In the genomic region with DNA sequence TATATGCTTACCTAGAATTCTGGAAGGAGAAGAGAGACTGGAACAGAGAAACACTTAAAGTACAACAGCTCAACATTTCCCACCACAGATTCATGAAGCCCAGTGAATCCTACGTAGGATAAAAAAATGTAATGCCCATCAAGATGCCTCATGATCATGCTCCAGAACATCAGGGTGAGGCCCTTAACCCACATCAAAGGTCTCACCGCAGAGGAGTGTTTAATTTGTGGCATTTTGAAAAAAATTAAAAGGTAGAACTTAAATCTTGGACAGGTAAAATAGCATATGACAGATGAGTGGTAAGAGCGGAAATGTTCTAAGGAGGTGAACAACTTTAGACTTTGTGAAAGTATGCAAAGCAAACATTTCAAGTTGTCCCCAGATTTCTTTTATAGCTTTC, we compare ENCODE assay signal across 23 cellular contexts. TPM values are rescaled to one million over a fixed set of nuclear protein-coding genes. Genes with fewer than 3 reads are reported as not detected.
DNase-seq lines count a peak whose midpoint lies in the region; ATAC-seq, FAIRE-seq and TF ChIP-seq lines count a peak whose summit lies in the region.
"Had no signal": no experiment of that assay in that cellular context is flagged by ENCODE, and none has a peak within 500 bp of the region (broad histone marks: within the 10 kb centered on the region; RNA-seq: fewer than 3 reads in every experiment).

No MANE protein-coding gene starts in this region.

- ATAC-seq in HCT116 (peak; percentile 67), GM12878 (no peak), lower lobe of right lung (peak; percentile 50 to 55), left ventricle myocardium superior (no peak)

- no peaks in the 10 kb centered on the region for H3K36me3 ChIP-seq in HCT116 (ENCODE audit: control insufficient read depth in 1 of 2, insufficient read depth in 2 of 2, low read length in 2 of 2)
- no peaks in the 10 kb centered on the region; a peak in 1 of 4 replicates for H3K36me3 ChIP-seq in GM12878 (ENCODE audit: control insufficient read depth in 2 of 2, insufficient read depth in 2 of 2, low read length in 1 of 2)
- H3K36me3 ChIP-seq in lower lobe of right lung: no peaks in the 10 kb centered on the region
- no peaks in the 10 kb centered on the region for H3K36me3 ChIP-seq in osteoblast (ENCODE audit: insufficient read depth, low read length)
- H3K36me3 ChIP-seq: BE2C had no signal

- H3K79me1 ChIP-seq in H9 (ENCODE audit: insufficient read depth, low read depth, low read length, poor library complexity, severe bottlenecking): no peaks in the 10 kb centered on the region

- no peak for TF ChIP-seq EP300 in GM12878 (IDR thresholded peaks at IDR 0.05; ENCODE audit: borderline replicate concordance in 1 of 2, control insufficient read depth in 1 of 2, low read depth in 2 of 2, low read length in 2 of 2)

- H3K79me2 ChIP-seq in HCT116 (ENCODE audit: insufficient read depth, low read length) (no peaks in the 10 kb centered on the region), GM12878 (ENCODE audit: control insufficient read depth, insufficient read depth, low read length) (no peaks in the 10 kb centered on the region), H9 (ENCODE audit: insufficient read depth, low read length) (no peaks in the 10 kb centered on the region), osteoblast (ENCODE audit: insufficient read depth, low read length) (no peaks in the 10 kb centered on the region)

- no peak overlapping the region for H2BK12ac ChIP-seq in H9 (ENCODE audit: insufficient read length, low read depth, low read length)

- 0 out of 4 replicates have a peak, but pooled peaks cover 0 to 3% of the 10 kb centered on the region in 2 experiments for H3K4me1 Mint-ChIP-seq in H9

- no peaks in the 10 kb centered on the region for H3K9me3 Mint-ChIP-seq in H9
- H3K9me3 Mint-ChIP-seq: CD8-positive, alpha-beta memory T cell had no signal

- H3K27ac ChIP-seq in HCT116 (ENCODE audit: low read depth, low read length) (no peak overlapping the region; the same call in 1 of the 2 replicates), GM12878 (ENCODE audit: control insufficient read depth, insufficient read depth) (no peak overlapping the region), lower lobe of right lung (no peak overlapping the region), H9 (ENCODE audit: insufficient read length, low read depth, low read length) (no peak overlapping the region), osteoblast (ENCODE audit: low read depth, low read length) (no peak overlapping the region)
- H3K27ac ChIP-seq: GM23248, KMS-11 had no signal

- peaks cover 4% of the 10 kb centered on the region for H3K27me3 Mint-ChIP-seq in H9 (ENCODE audit: low read depth)

- H2BK20ac ChIP-seq in H9 (ENCODE audit: low read depth, low read length, poor library complexity, severe bottlenecking): no peak overlapping the region

- H3K4ac ChIP-seq in H9 (ENCODE audit: low read depth, low read length): no peak overlapping the region

- no peaks in the 10 kb centered on the region for H3K9me3 ChIP-seq in HCT116 (ENCODE audit: control insufficient read depth in 1 of 2, insufficient read depth in 1 of 2, low read depth in 1 of 2, low read length in 2 of 2)
- no peaks in the 10 kb centered on the region for H3K9me3 ChIP-seq in GM12878 (replicated peaks; ENCODE audit: control insufficient read depth, insufficient read depth, low read length)
- no peaks in the 10 kb centered on the region for H3K9me3 ChIP-seq in lower lobe of right lung
- no peaks in the 10 kb centered on the region for H3K9me3 ChIP-seq in H9 (ENCODE audit: control insufficient read depth, low read depth, low read length)
- H3K9me3 ChIP-seq in osteoblast (ENCODE audit: low read depth, low read length): no peaks in the 10 kb centered on the region
- H3K9me3 ChIP-seq: BE2C had no signal

- peak overlapping the region; percentile 26; the same call in 1 of the 2 replicates for H3K4me2 ChIP-seq in HCT116 (ENCODE audit: low read length)
- no peak overlapping the region for H3K4me2 ChIP-seq in GM12878 (ENCODE audit: control insufficient read depth, insufficient read depth)
- H3K4me2 ChIP-seq in H9 (ENCODE audit: insufficient read depth, insufficient read length, low read length): no peak overlapping the region
- no peak overlapping the region for H3K4me2 ChIP-seq in osteoblast (ENCODE audit: insufficient read depth, low read length)
- H3K4me2 ChIP-seq: KMS-11 had no signal

- no peak overlapping the region for H4K91ac ChIP-seq in H9 (ENCODE audit: insufficient read length, low read depth, low read length)

- TF ChIP-seq CTCF in HCT116 (IDR thresholded peaks at IDR 0.05 in 2 of 3, conservative IDR thresholded peaks at IDR 0.05 in 1 of 3; ENCODE audit: borderline replicate concordance in 1 of 3, insufficient read depth in 1 of 3, low read depth in 2 of 3, low read length in 2 of 3): no peak
- TF ChIP-seq CTCF in GM12878 (IDR thresholded peaks at IDR 0.05 in 2 of 3, conservative IDR thresholded peaks at IDR 0.05 in 1 of 3; ENCODE audit: control insufficient read depth in 2 of 3, extremely low read depth in 1 of 3, insufficient read depth in 1 of 3, low read depth in 3 of 3, low read length in 3 of 3): no peak
- no peak for TF ChIP-seq CTCF in lower lobe of right lung (IDR thresholded peaks at IDR 0.05)
- TF ChIP-seq CTCF in H9 (conservative IDR thresholded peaks at IDR 0.05): no peak
- TF ChIP-seq CTCF in osteoblast (IDR thresholded peaks at IDR 0.05; ENCODE audit: extremely low read depth, low read depth, low read length): no peak

- BruUV-seq in HCT116 (replicated peaks; lab: Mats Ljungman, UMichigan) (no TSS peak), GM12878 (replicated peaks; lab: Mats Ljungman, UMichigan) (no TSS peak)

- TF ChIP-seq RAD21 in HCT116 (IDR thresholded peaks at IDR 0.05; ENCODE audit: low read depth): no peak
- TF ChIP-seq RAD21 in GM12878 (IDR thresholded peaks at IDR 0.05; ENCODE audit: insufficient read depth, low read depth, low read length): no peak

- no peak for DNase-seq in HCT116 (ENCODE audit: low read depth, low spot score)
- DNase-seq in Jurkat, Clone E6-1 (ENCODE audit: low read depth, low spot score): peak; percentile 28
- DNase-seq in GM12878 (ENCODE audit: low read depth, low spot score): no peak
- DNase-seq in lower lobe of right lung: no peak
- no peak for DNase-seq in left ventricle myocardium superior
- DNase-seq in H9: no peak
- DNase-seq in activated CD4-positive, alpha-beta T cell treated with anti-CD3 and anti-CD28 coated beads for 4 hours: no peak
- DNase-seq in osteoblast (ENCODE audit: insufficient read length, low spot score, missing footprints): no peak
- DNase-seq: ACHN; BE2C; C1 segment of cervical spinal cord; CD4-positive, CD25-positive, alpha-beta regulatory T cell; CD8-positive, alpha-beta memory T cell; COR-L47; DMS79 treated with DMSO at 0.1 percent for 48 hours; EL; GM23248 had no signal

- no peak overlapping the region for H4K5ac ChIP-seq in H9 (ENCODE audit: insufficient read length, low read depth, low read length)

- H4K20me1 ChIP-seq in HCT116 (ENCODE audit: insufficient read depth): no peaks in the 10 kb centered on the region
- no peaks in the 10 kb centered on the region for H4K20me1 ChIP-seq in GM12878 (ENCODE audit: control insufficient read depth, insufficient read depth)
- no peaks in the 10 kb centered on the region for H4K20me1 ChIP-seq in H9 (ENCODE audit: control insufficient read depth, insufficient read depth, insufficient read length)
- no peaks in the 10 kb centered on the region for H4K20me1 ChIP-seq in osteoblast (ENCODE audit: insufficient read depth, low read length)

- no peak overlapping the region for H3K9ac ChIP-seq in HCT116 (ENCODE audit: low read length)
- no peak overlapping the region for H3K9ac ChIP-seq in GM12878 (ENCODE audit: control insufficient read depth, insufficient read depth, low read length)
- no peak overlapping the region for H3K9ac ChIP-seq in H9 (ENCODE audit: extremely low read depth, insufficient read length, low read length)
- H3K9ac ChIP-seq: GM23248, KMS-11 had no signal

- H4K8ac ChIP-seq in H9 (replicated peaks; ENCODE audit: insufficient read length, low read depth, low read length): no peak overlapping the region

- no peak overlapping the region for H2AK5ac ChIP-seq in H9 (ENCODE audit: insufficient read length, low read length)

- H3K27ac Mint-ChIP-seq in H9: no peak overlapping the region
- H3K27ac Mint-ChIP-seq: CD4-positive, CD25-positive, alpha-beta regulatory T cell; CD8-positive, alpha-beta memory T cell had no signal

- H3K18ac ChIP-seq in H9 (ENCODE audit: insufficient read length, low read depth, low read length): no peak overlapping the region

- CTCF ChIA-PET in HCT116 (lab: Charles Lee) (no interaction called here), GM12878 (lab: Yijun Ruan, JAX) (interaction anchor here (0.5 to 1.4 kb wide), 3 partner anchors 10 to 281 kb away, joined by 3 to 4 read pairs (median 4); no protein-coding TSS in a partner anchor)

- no peaks in the 10 kb centered on the region for H3K9me2 ChIP-seq in HCT116 (ENCODE audit: insufficient read depth)

- FAIRE-seq in GM12878 (lab: Jason Lieb, UNC): no peak
- FAIRE-seq: A204.1, D721Med, GM12891, GM19239, H54 had no signal

- intact Hi-C loops in HCT116 (cut with micrococcal nuclease): no loop called here
- intact Hi-C loops in GM12878 (cut with micrococcal nuclease; ENCODE audit: unreplicated experiment): no loop called here
- intact Hi-C loops in lower lobe of right lung (cut with DNase I): no loop called here
- intact Hi-C loops in left ventricle myocardium superior (cut with micrococcal nuclease): no loop called here

- H3K14ac ChIP-seq in H9 (ENCODE audit: insufficient read depth, low read length): no peak overlapping the region

- H3K23me2 ChIP-seq in H9 (ENCODE audit: insufficient read length, low read depth, low read length, poor library complexity, severe bottlenecking): no peaks in the 10 kb centered on the region

- RAD21 ChIA-PET in HCT116 (lab: Charles Lee; ENCODE audit: low non-redundant PET in 1 of 2, low total read pairs in 2 of 2, uncharacterized antibody in 2 of 2, unreplicated experiment in 2 of 2) (no interaction called here), GM12878 (lab: Charles Lee; ENCODE audit: unreplicated experiment) (interaction anchor here (0.8 to 1.0 kb wide), 2 partner anchors 10 to 57 kb away, joined by 3 read pairs; partner anchors contain the start of gene SLC6A20)

- TF ChIP-seq POLR2A in HCT116 (IDR thresholded peaks at IDR 0.05; ENCODE audit: borderline replicate concordance, extremely low read depth, insufficient read depth, insufficient read length): no peak
- no peak for TF ChIP-seq POLR2A in GM12878 (IDR thresholded peaks at IDR 0.05; ENCODE audit: low read depth, low read length)

- H3K4me3 ChIP-seq in HCT116 (replicated peaks in 1 of 2; ENCODE audit: low read depth in 1 of 2, low read length in 2 of 2): no peak overlapping the region
- no peak overlapping the region for H3K4me3 ChIP-seq in Jurkat, Clone E6-1 (ENCODE audit: low read length)
- H3K4me3 ChIP-seq in GM12878: no peak overlapping the region
- no peak overlapping the region for H3K4me3 ChIP-seq in lower lobe of right lung
- no peak overlapping the region for H3K4me3 ChIP-seq in osteoblast (ENCODE audit: insufficient read depth, low read length)
- H3K4me3 ChIP-seq: GM23248 had no signal

- H3T11ph ChIP-seq in H9 (ENCODE audit: low read length): no peak overlapping the region

- peaks cover 8% of the 10 kb centered on the region in 2 experiments for H3K4me1 ChIP-seq in HCT116 (ENCODE audit: control insufficient read depth in 1 of 2, insufficient read depth in 2 of 2, low read length in 2 of 2)
- H3K4me1 ChIP-seq in GM12878 (ENCODE audit: control insufficient read depth, insufficient read depth, low read length): no peaks in the 10 kb centered on the region
- H3K4me1 ChIP-seq in lower lobe of right lung: no peaks in the 10 kb centered on the region
- H3K4me1 ChIP-seq in H9 (ENCODE audit: insufficient read depth, low read length): no peaks in the 10 kb centered on the region
- no peaks in the 10 kb centered on the region for H3K4me1 ChIP-seq in osteoblast (ENCODE audit: insufficient read depth, low read length)
- H3K4me1 ChIP-seq: BE2C had no signal

- no peak overlapping the region for H2BK120ac ChIP-seq in H9 (ENCODE audit: low read depth, low read length, poor library complexity, severe bottlenecking)

- H2BK15ac ChIP-seq in H9 (ENCODE audit: low read depth, low read length): no peak overlapping the region

- H2AFZ ChIP-seq in HCT116 (ENCODE audit: low read depth, low read length, poor library complexity, severe bottlenecking): no peak overlapping the region
- H2AFZ ChIP-seq in GM12878 (ENCODE audit: control insufficient read depth, low read depth, low read length): no peak overlapping the region
- H2AFZ ChIP-seq in H9 (ENCODE audit: low read length): no peak overlapping the region
- no peak overlapping the region for H2AFZ ChIP-seq in osteoblast (ENCODE audit: low read length)
- H2AFZ ChIP-seq: GM23248 had no signal

- no peaks in the 10 kb centered on the region for H3K36me3 Mint-ChIP-seq in H9 (ENCODE audit: insufficient read depth in 1 of 3, low read depth in 3 of 3)

- H3K23ac ChIP-seq in H9 (ENCODE audit: insufficient read length, low read depth, low read length): no peak overlapping the region

- no peak overlapping the region for H3K4me3 Mint-ChIP-seq in H9
- H3K4me3 Mint-ChIP-seq: CD4-positive, CD25-positive, alpha-beta regulatory T cell; CD8-positive, alpha-beta memory T cell had no signal

- no peaks in the 10 kb centered on the region for H3K27me3 ChIP-seq in HCT116 (ENCODE audit: insufficient read depth, low read length)
- no peaks in the 10 kb centered on the region for H3K27me3 ChIP-seq in GM12878 (replicated peaks in 1 of 2; ENCODE audit: control insufficient read depth in 2 of 2, insufficient read depth in 2 of 2, low read length in 1 of 2)
- H3K27me3 ChIP-seq in lower lobe of right lung (ENCODE audit: low read depth): no peaks in the 10 kb centered on the region
- no peaks in the 10 kb centered on the region for H3K27me3 ChIP-seq in H9 (ENCODE audit: insufficient read depth, low read length)
- peaks cover 6% of the 10 kb centered on the region for H3K27me3 ChIP-seq in osteoblast (ENCODE audit: insufficient read depth, low read length)
- H3K27me3 ChIP-seq: BE2C had no signal

- in situ Hi-C loops in GM12878 (cut with MboI): no loop called here

- H2BK5ac ChIP-seq in H9 (ENCODE audit: insufficient read length, low read length): no peak overlapping the region

- no peak overlapping the region for H3K56ac ChIP-seq in H9 (ENCODE audit: insufficient read length, low read depth, low read length)

- WGBS in GM12878 (ENCODE audit: insufficient coverage, insufficient replicate concordance, low lambda C conversion rate, missing lambda C conversion rate): 57% methylated on average over 3 of the region's 3 CpGs
- WGBS in H9 (ENCODE audit: extremely low coverage, insufficient read length, low lambda C conversion rate): no CpG with 5 or more reads among the region's 3 CpGs

- SMC1A ChIA-PET in GM12878 (lab: Charles Lee; ENCODE audit: uncharacterized antibody, unreplicated experiment): interaction anchor here (0.7 to 2.3 kb wide), 6 partner anchors 16 to 100 kb away, joined by 3 to 5 read pairs (median 4); no protein-coding TSS in a partner anchor

- POLR2A ChIA-PET in HCT116 (lab: Charles Lee): no interaction called here
- POLR2A ChIA-PET in GM12878 (lab: Charles Lee): no interaction called here

RNA-seq across cellular contexts. Expression of gene SLC6A20, which starts 9.7 kb away (rescaled TPM):
- total RNA-seq in HCT116 (2021; ENCODE audit: unreplicated experiment) (0.89 TPM), GM12878 (2014; rRNA removed) (1.1 TPM in 2 replicates), GM12878 (2014; rRNA removed; fragmentation: Illumina TruSeq; extraction: Trizol) (0.89 and 1.4 TPM in 2 replicates), GM12878 (2021) (1.5 and 3.5 TPM in 2 replicates), lower lobe of right lung (4.2 TPM), left ventricle myocardium superior (not detected), H9 (2021) (0.09 and 0.20 TPM in 2 replicates), osteoblast (not detected in 2 replicates)
- 0.78 and 1.8 TPM in 2 replicates for polyA plus RNA-seq in HCT116 (2012)
- polyA plus RNA-seq in Jurkat, Clone E6-1 (2012; ENCODE audit: insufficient read depth, insufficient read length): 4.9 TPM
- 48.3 and 57.9 TPM in 2 replicates for total RNA-seq in GM12878 (2013; cell fraction: nucleolus; rRNA removed)
- polyA plus RNA-seq in GM12878 (2011; ENCODE audit: low read depth): 1.2 TPM
- polyA plus RNA-seq in GM12878 (2011; rRNA removed) (2.6 and 4.1 TPM in 2 replicates), GM12878 (2014; fragmentation: Illumina TruSeq; extraction: Trizol) (0.89 and 1.3 TPM in 2 replicates), GM12878 (2014; fragmentation: Nextera tagmentation; extraction: Ambion mirVana) (under 1 TPM; 0.45 to 0.66 TPM), GM12878 (2014; rRNA removed) (1.8 and 2.7 TPM in 2 replicates), GM12878 (2016; fragmentation: Nextera tagmentation; extraction: Ambion mirVana) (1 to 10 TPM in 1 of 2 experiments, under 1 TPM in 1; 0.31 to 1.1 TPM)
- 2.8 and 4.9 TPM in 2 replicates for polyA plus RNA-seq in GM12878 (2011; cell fraction: cytosol; rRNA removed)
- 16.3 and 19.0 TPM in 2 replicates for polyA plus RNA-seq in GM12878 (2011; cell fraction: nucleus; rRNA removed)
- 0.08 and 2.6 TPM in 2 replicates for polyA plus RNA-seq in GM12878 (2012)
- polyA minus RNA-seq in GM12878 (2011; rRNA and poly(A)+ RNA removed): 3.6 and 13.7 TPM in 2 replicates
- 1.5 TPM in 1 of 2 replicates, not detected in the other for polyA minus RNA-seq in GM12878 (2011; cell fraction: cytosol; rRNA and poly(A)+ RNA removed)
- polyA minus RNA-seq in GM12878 (2011; cell fraction: nucleus; rRNA and poly(A)+ RNA removed): 2.4 and 5.8 TPM in 2 replicates
- total RNA-seq: CD4-positive, CD25-positive, alpha-beta regulatory T cell; CD8-positive, alpha-beta memory T cell; GM23248 had no signal
- polyA plus RNA-seq: CD8-positive, alpha-beta memory T cell; GM23248 had no signal

RNA-seq across cellular contexts. Expression of gene LZTFL1, which starts 35.8 kb away (rescaled TPM):
- total RNA-seq in HCT116 (2021; ENCODE audit: unreplicated experiment) (21.0 TPM), GM12878 (2014; rRNA removed) (10.3 and 15.3 TPM in 2 replicates), GM12878 (2014; rRNA removed; fragmentation: Illumina TruSeq; extraction: Trizol) (16.5 and 16.9 TPM in 2 replicates), GM12878 (2021) (11.3 and 13.0 TPM in 2 replicates), lower lobe of right lung (26.8 TPM), left ventricle myocardium superior (10.1 TPM), H9 (2021) (9.1 and 12.2 TPM in 2 replicates), osteoblast (24.8 and 26.1 TPM in 2 replicates)
- polyA plus RNA-seq in HCT116 (2012): 9.1 and 14.5 TPM in 2 replicates
- polyA plus RNA-seq in Jurkat, Clone E6-1 (2012; ENCODE audit: insufficient read depth, insufficient read length): 59.6 TPM
- 1,143 and 1,248 TPM in 2 replicates for total RNA-seq in GM12878 (2013; cell fraction: nucleolus; rRNA removed)
- 32.2 TPM for polyA plus RNA-seq in GM12878 (2011; ENCODE audit: low read depth)
- polyA plus RNA-seq in GM12878 (2011; rRNA removed) (74.1 and 78.7 TPM in 2 replicates), GM12878 (2014; fragmentation: Illumina TruSeq; extraction: Trizol) (21.0 and 23.7 TPM in 2 replicates), GM12878 (2014; fragmentation: Nextera tagmentation; extraction: Ambion mirVana) (10 to 100 TPM in 1 of 2 experiments, 1 to 10 TPM in 1; 10.0 to 10.8 TPM), GM12878 (2014; rRNA removed) (14.3 and 17.4 TPM in 2 replicates), GM12878 (2016; fragmentation: Nextera tagmentation; extraction: Ambion mirVana) (10 to 100 TPM in 1 of 2 experiments, 1 to 10 TPM in 1; 9.8 to 10.8 TPM)
- polyA plus RNA-seq in GM12878 (2011; cell fraction: cytosol; rRNA removed): 25.7 and 31.0 TPM in 2 replicates
- 87.9 and 98.5 TPM in 2 replicates for polyA plus RNA-seq in GM12878 (2011; cell fraction: nucleus; rRNA removed)
- 9.8 and 36.1 TPM in 2 replicates for polyA plus RNA-seq in GM12878 (2012)
- polyA minus RNA-seq in GM12878 (2011; rRNA and poly(A)+ RNA removed): 40.2 and 47.4 TPM in 2 replicates
- polyA minus RNA-seq in GM12878 (2011; cell fraction: cytosol; rRNA and poly(A)+ RNA removed): 7.9 and 22.1 TPM in 2 replicates
- 67.9 and 91.2 TPM in 2 replicates for polyA minus RNA-seq in GM12878 (2011; cell fraction: nucleus; rRNA and poly(A)+ RNA removed)

Comparison
In these comparisons a context has a peak if more than half of its experiments do, and no peak if none do; other contexts are left out.
1. ATAC-seq: peak in HCT116 (single experiment) and lower lobe of right lung (2 of 2); none in GM12878 (single experiment) and left ventricle myocardium superior (single experiment).
2. Of the 18 proteins assayed by ChIP-seq in both GM12878 and HCT116: peak only in GM12878: none; only in HCT116: SP1; in both: none; in neither: 17.